12 cellular contexts compared by ENCODE assay signal in the genomic region with DNA sequence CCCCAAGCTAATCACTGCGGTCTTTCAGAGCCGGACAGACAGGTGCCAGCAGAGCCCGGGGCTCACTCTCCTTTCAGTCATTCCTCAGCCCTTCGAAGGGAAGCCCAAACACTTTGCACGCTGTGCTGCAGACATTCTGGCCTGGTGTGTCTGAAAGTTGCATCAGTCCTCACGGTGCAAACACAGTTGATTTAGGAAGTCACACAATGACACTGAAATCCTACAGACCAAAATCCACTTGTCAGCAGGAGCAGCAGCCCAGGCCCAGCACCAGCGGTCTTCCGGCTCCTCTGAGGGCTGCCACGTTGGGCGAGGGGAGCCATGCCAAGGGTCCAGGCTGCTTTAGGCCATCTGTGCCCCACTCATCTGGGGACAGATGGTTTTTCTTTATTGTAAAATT.
DNase-seq lines count a peak whose midpoint lies in the region; ATAC-seq and TF ChIP-seq lines count a peak whose summit lies in the region.
"Had no signal": no experiment of that assay in that cellular context is flagged by ENCODE, and none has a peak within 500 bp of the region (broad histone marks: within the 10 kb centered on the region; RNA-seq: fewer than 3 reads in every experiment).

No MANE protein-coding gene starts in this region.

- H3K36me3 Mint-ChIP-seq in IgD-negative memory B cell = peaks cover 4% of the 10 kb centered on the region
- peaks cover 62% of the 10 kb centered on the region for H3K36me3 Mint-ChIP-seq in dendritic cell treated with granulocyte-macrophage colony-stimulating factor and Interleukin-4, amounts not matched to agents 40 ng/mL and 50 ng/mL, for 4 days (ENCODE audit: low read depth)
- peaks cover 46% of the 10 kb centered on the region for H3K36me3 Mint-ChIP-seq in activated CD8-positive, alpha-beta T cell treated with anti-CD3 and anti-CD28 coated beads, Interleukin-2, amount 10 ng/mL, durations not matched to agents 7 days and 5 days (ENCODE audit: low read depth)

- H3K27me3 ChIP-seq in psoas muscle (ENCODE audit: insufficient read depth in 3 of 3, low read length in 2 of 3) = no peaks in the 10 kb centered on the region
- H3K27me3 ChIP-seq in H7 (ENCODE audit: control insufficient read depth, insufficient read depth, low read length) = no peaks in the 10 kb centered on the region

- CTCF ChIA-PET in activated CD8-positive, alpha-beta T cell treated with anti-CD3 and anti-CD28 coated beads, Interleukin-2, amount 10 ng/mL, durations not matched to agents 7 days and 5 days (lab: Charles Lee) = interaction anchor here (4.2 to 4.3 kb wide), 2 partner anchors 230 to 1092 kb away, joined by 41 read pairs; no protein-coding TSS in a partner anchor

- intact Hi-C loops in dendritic cell treated with granulocyte-macrophage colony-stimulating factor and Interleukin-4, amounts not matched to agents 40 ng/mL and 50 ng/mL, for 4 days (cut with micrococcal nuclease) = no loop called here
- intact Hi-C loops in psoas muscle (cut with DNase I) = loop anchor here (5.0 to 10.0 kb wide), 2 partner anchors 223 to 225 kb away; no protein-coding TSS in a partner anchor

- peaks cover 13 to 35% (median 32%) of the 10 kb centered on the region in 3 donors for H3K4me1 Mint-ChIP-seq in IgD-negative memory B cell
- H3K4me1 Mint-ChIP-seq in dendritic cell treated with granulocyte-macrophage colony-stimulating factor and Interleukin-4, amounts not matched to agents 40 ng/mL and 50 ng/mL, for 4 days (ENCODE audit: low read depth) = peaks cover 78% of the 10 kb centered on the region
- H3K4me1 Mint-ChIP-seq in activated CD8-positive, alpha-beta T cell treated with anti-CD3 and anti-CD28 coated beads, Interleukin-2, amount 10 ng/mL, durations not matched to agents 7 days and 5 days (ENCODE audit: low read depth) = peaks cover 43% of the 10 kb centered on the region

- H3K27me3 Mint-ChIP-seq in IgD-negative memory B cell = peaks cover 2% of the 10 kb centered on the region
- peaks cover 7% of the 10 kb centered on the region for H3K27me3 Mint-ChIP-seq in dendritic cell treated with granulocyte-macrophage colony-stimulating factor and Interleukin-4, amounts not matched to agents 40 ng/mL and 50 ng/mL, for 4 days
- H3K27me3 Mint-ChIP-seq in activated CD8-positive, alpha-beta T cell treated with anti-CD3 and anti-CD28 coated beads, Interleukin-2, amount 10 ng/mL, durations not matched to agents 7 days and 5 days (ENCODE audit: low read depth) = no peaks in the 10 kb centered on the region
- H3K27me3 Mint-ChIP-seq: effector memory CD8-positive, alpha-beta T cell had no signal

- ATAC-seq in psoas muscle (peak in 3 of 4 donors; percentile 10 to 18 (median 17)), HG03280 (IDR thresholded peaks at IDR 0.05; ENCODE audit: unreplicated experiment) (no peak), GM21529 (IDR thresholded peaks at IDR 0.05; ENCODE audit: unreplicated experiment) (no peak)
- no peak for ATAC-seq in activated CD8-positive, alpha-beta T cell treated with anti-CD3 and anti-CD28 coated beads, Interleukin-2, amount 10 ng/mL, durations not matched to agents 7 days and 5 days
- ATAC-seq: effector memory CD8-positive, alpha-beta T cell had no signal

- no peak for TF ChIP-seq CTCF in psoas muscle (IDR thresholded peaks at IDR 0.05)

- H3K27ac ChIP-seq in psoas muscle = peak overlapping the region; percentile 90

- H3K36me3 ChIP-seq in psoas muscle (ENCODE audit: insufficient read depth in 1 of 2, low read depth in 1 of 2) (peaks cover 3 to 44% of the 10 kb centered on the region in 2 donors), H7 (replicated peaks; ENCODE audit: control insufficient read depth, insufficient read depth, low read length) (peaks cover 26% of the 10 kb centered on the region)

- H3K4me1 ChIP-seq in psoas muscle = peaks cover 57% of the 10 kb centered on the region

- no peak overlapping the region for H3K4me3 Mint-ChIP-seq in IgD-negative memory B cell
- no peak overlapping the region for H3K4me3 Mint-ChIP-seq in dendritic cell treated with granulocyte-macrophage colony-stimulating factor and Interleukin-4, amounts not matched to agents 40 ng/mL and 50 ng/mL, for 4 days
- H3K4me3 Mint-ChIP-seq in activated CD8-positive, alpha-beta T cell treated with anti-CD3 and anti-CD28 coated beads, Interleukin-2, amount 10 ng/mL, durations not matched to agents 7 days and 5 days = no peak overlapping the region

- DNase-seq in CD1c-positive myeloid dendritic cell (ENCODE audit: extremely low spot score) (peak; percentile 35), psoas muscle (no peak), H7 (no peak)
- DNase-seq in activated CD8-positive, alpha-beta T cell treated with anti-CD3 and anti-CD28 coated beads, Interleukin-2, amount 10 ng/mL, durations not matched to agents 7 days and 5 days = no peak
- DNase-seq: activated gamma-delta T cell; effector memory CD8-positive, alpha-beta T cell; nucleus accumbens; PC-9 had no signal

- POLR2A ChIA-PET in activated CD8-positive, alpha-beta T cell treated with anti-CD3 and anti-CD28 coated beads, Interleukin-2, amount 10 ng/mL, durations not matched to agents 7 days and 5 days (lab: Charles Lee) = no interaction called here

- H3K4me3 ChIP-seq in psoas muscle (peak overlapping the region; percentile 41), H7 (ENCODE audit: insufficient read depth, low read depth, low read length) (no peak overlapping the region)
- H3K4me3 ChIP-seq: PC-9 had no signal

- no peaks in the 10 kb centered on the region for H3K9me3 ChIP-seq in psoas muscle

- H3K27ac Mint-ChIP-seq in IgD-negative memory B cell = peak overlapping the region; percentile 12 to 54 (median 16)
- H3K27ac Mint-ChIP-seq in dendritic cell treated with granulocyte-macrophage colony-stimulating factor and Interleukin-4, amounts not matched to agents 40 ng/mL and 50 ng/mL, for 4 days = peak overlapping the region; percentile 95
- H3K27ac Mint-ChIP-seq in activated CD8-positive, alpha-beta T cell treated with anti-CD3 and anti-CD28 coated beads, Interleukin-2, amount 10 ng/mL, durations not matched to agents 7 days and 5 days = no peak overlapping the region

- H3K9me3 Mint-ChIP-seq in IgD-negative memory B cell = no peaks in the 10 kb centered on the region
- no peaks in the 10 kb centered on the region for H3K9me3 Mint-ChIP-seq in dendritic cell treated with granulocyte-macrophage colony-stimulating factor and Interleukin-4, amounts not matched to agents 40 ng/mL and 50 ng/mL, for 4 days
- H3K9me3 Mint-ChIP-seq in activated CD8-positive, alpha-beta T cell treated with anti-CD3 and anti-CD28 coated beads, Interleukin-2, amount 10 ng/mL, durations not matched to agents 7 days and 5 days (ENCODE audit: insufficient read depth) = no peaks in the 10 kb centered on the region
- H3K9me3 Mint-ChIP-seq: effector memory CD8-positive, alpha-beta T cell had no signal

- 31 to 45% (median 35%) methylated on average over 10 of the region's 10 CpGs for WGBS in psoas muscle, 3 donors

Comparison
In these comparisons a context has a peak if more than half of its experiments do, and no peak if none do; other contexts are left out.
1. ATAC-seq: peak in psoas muscle (3 of 4); none in HG03280 (single experiment), GM21529 (single experiment) and activated CD8-positive, alpha-beta T cell treated with anti-CD3 and anti-CD28 coated beads, Interleukin-2, amount 10 ng/mL, durations not matched to agents 7 days and 5 days (single experiment).